Comparison of ENCODE assay signal across 2 cellular contexts in genomic region chr17:39675390-39676082, GRCh38.
TF ChIP-seq lines count a peak whose summit lies in the region.

No MANE protein-coding gene starts in this region.

TF ChIP-seq in HEK293, 187 proteins besides CTCF, POLR2A, EP300 and RAD21:
- peak; percentile 68; the same call in 1 of the 2 replicates for TF ChIP-seq ZNF121 (tag by site-specific recombination; IDR thresholded peaks at IDR 0.05)
- 0 out of 2 replicates have a peak, but pooled peaks have one; percentile 31 for TF ChIP-seq ZNF600 (tag by site-specific recombination; IDR thresholded peaks at IDR 0.05)
- no peak for TF ChIP-seq ZNF114 (tag by site-specific recombination; IDR thresholded peaks at IDR 0.05)
- TF ChIP-seq ZNF324 (tag by site-specific recombination; IDR thresholded peaks at IDR 0.05): no peak
- TF ChIP-seq, protein P1, sequence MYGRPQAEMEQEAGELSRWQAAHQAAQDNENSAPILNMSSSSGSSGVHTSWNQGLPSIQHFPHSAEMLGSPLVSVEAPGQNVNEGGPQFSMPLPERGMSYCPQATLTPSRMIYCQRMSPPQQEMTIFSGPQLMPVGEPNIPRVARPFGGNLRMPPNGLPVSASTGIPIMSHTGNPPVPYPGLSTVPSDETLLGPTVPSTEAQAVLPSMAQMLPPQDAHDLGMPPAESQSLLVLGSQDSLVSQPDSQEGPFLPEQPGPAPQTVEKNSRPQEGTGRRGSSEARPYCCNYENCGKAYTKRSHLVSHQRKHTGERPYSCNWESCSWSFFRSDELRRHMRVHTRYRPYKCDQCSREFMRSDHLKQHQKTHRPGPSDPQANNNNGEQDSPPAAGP (tag by site-specific recombination; IDR thresholded peaks at IDR 0.05): peak; percentile 41; the same call in 1 of the 2 replicates
- TF ChIP-seq ZNF341 (tag by site-specific recombination; IDR thresholded peaks at IDR 0.05; ENCODE audit: low read depth): peak; percentile 86

TF ChIP-seq in HepG2, 621 proteins besides CTCF, POLR2A, EP300 and RAD21 (continues in another document):
- TF ChIP-seq PHF20 (CRISPR knock-in tag; IDR thresholded peaks at IDR 0.05): 0 out of 2 replicates have a peak, but pooled peaks have one; percentile 30
- peak; percentile 95 for TF ChIP-seq ZBTB33 (CRISPR knock-in tag; IDR thresholded peaks at IDR 0.05)
- TF ChIP-seq KAT8 (CRISPR knock-in tag; IDR thresholded peaks at IDR 0.05): no peak
- TF ChIP-seq SALL1 (CRISPR knock-in tag; IDR thresholded peaks at IDR 0.05): 0 out of 2 replicates have a peak, but pooled peaks have one; percentile 9
- TF ChIP-seq ZKSCAN8 (CRISPR knock-in tag; IDR thresholded peaks at IDR 0.05; ENCODE audit: borderline replicate concordance): 0 out of 2 replicates have a peak, but pooled peaks have one; percentile 4
- TF ChIP-seq ZNF12 (CRISPR knock-in tag; IDR thresholded peaks at IDR 0.05): no peak
- TF ChIP-seq DNMT1 (CRISPR knock-in tag; IDR thresholded peaks at IDR 0.05): no peak
- 0 out of 2 replicates have a peak, but pooled peaks have one; percentile 18 for TF ChIP-seq ZFP91 (CRISPR knock-in tag; IDR thresholded peaks at IDR 0.05; ENCODE audit: borderline replicate concordance)
- TF ChIP-seq TAF1 (CRISPR knock-in tag; IDR thresholded peaks at IDR 0.05): peak; percentile 8; the same call in 1 of the 2 replicates
- 0 out of 2 replicates have a peak, but pooled peaks have one; percentile 61 for TF ChIP-seq MZF1 (CRISPR knock-in tag; IDR thresholded peaks at IDR 0.05; ENCODE audit: borderline replicate concordance)
- peak; percentile 14; the same call in 1 of the 2 replicates for TF ChIP-seq CAMTA2 (CRISPR knock-in tag; IDR thresholded peaks at IDR 0.05; ENCODE audit: borderline replicate concordance)
- TF ChIP-seq ZFP82 (CRISPR knock-in tag; IDR thresholded peaks at IDR 0.05; ENCODE audit: borderline replicate concordance): no peak
- peak; percentile 16; the same call in 1 of the 2 replicates for TF ChIP-seq ZBTB7B (CRISPR knock-in tag; IDR thresholded peaks at IDR 0.05)
- no peak for TF ChIP-seq ZNF781 (CRISPR knock-in tag; IDR thresholded peaks at IDR 0.05; ENCODE audit: borderline replicate concordance, not compliant biosample characterization)
- TF ChIP-seq FOXC1 (CRISPR knock-in tag; IDR thresholded peaks at IDR 0.05; ENCODE audit: borderline replicate concordance): 0 out of 2 replicates have a peak, but pooled peaks have one; percentile 55
- no peak for TF ChIP-seq FOXA1 (IDR thresholded peaks at IDR 0.05)
- no peak for TF ChIP-seq FOXA1 (CRISPR knock-in tag; IDR thresholded peaks at IDR 0.05)
- 0 out of 2 replicates have a peak, but pooled peaks have one; percentile 32 for TF ChIP-seq KAT7 (CRISPR knock-in tag; IDR thresholded peaks at IDR 0.05; ENCODE audit: borderline replicate concordance)
- TF ChIP-seq CEBPB (IDR thresholded peaks at IDR 0.05; ENCODE audit: borderline replicate concordance, low read depth, low read length): no peak
- peak; percentile 82 for TF ChIP-seq ZNF121 (CRISPR knock-in tag; IDR thresholded peaks at IDR 0.05)
- TF ChIP-seq, protein P2, sequence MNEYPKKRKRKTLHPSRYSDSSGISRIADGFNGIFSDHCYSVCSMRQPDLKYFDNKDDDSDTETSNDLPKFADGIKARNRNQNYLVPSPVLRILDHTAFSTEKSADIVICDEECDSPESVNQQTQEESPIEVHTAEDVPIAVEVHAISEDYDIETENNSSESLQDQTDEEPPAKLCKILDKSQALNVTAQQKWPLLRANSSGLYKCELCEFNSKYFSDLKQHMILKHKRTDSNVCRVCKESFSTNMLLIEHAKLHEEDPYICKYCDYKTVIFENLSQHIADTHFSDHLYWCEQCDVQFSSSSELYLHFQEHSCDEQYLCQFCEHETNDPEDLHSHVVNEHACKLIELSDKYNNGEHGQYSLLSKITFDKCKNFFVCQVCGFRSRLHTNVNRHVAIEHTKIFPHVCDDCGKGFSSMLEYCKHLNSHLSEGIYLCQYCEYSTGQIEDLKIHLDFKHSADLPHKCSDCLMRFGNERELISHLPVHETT (CRISPR knock-in tag; conservative IDR thresholded peaks at IDR 0.05): no peak
- TF ChIP-seq, protein P3, sequence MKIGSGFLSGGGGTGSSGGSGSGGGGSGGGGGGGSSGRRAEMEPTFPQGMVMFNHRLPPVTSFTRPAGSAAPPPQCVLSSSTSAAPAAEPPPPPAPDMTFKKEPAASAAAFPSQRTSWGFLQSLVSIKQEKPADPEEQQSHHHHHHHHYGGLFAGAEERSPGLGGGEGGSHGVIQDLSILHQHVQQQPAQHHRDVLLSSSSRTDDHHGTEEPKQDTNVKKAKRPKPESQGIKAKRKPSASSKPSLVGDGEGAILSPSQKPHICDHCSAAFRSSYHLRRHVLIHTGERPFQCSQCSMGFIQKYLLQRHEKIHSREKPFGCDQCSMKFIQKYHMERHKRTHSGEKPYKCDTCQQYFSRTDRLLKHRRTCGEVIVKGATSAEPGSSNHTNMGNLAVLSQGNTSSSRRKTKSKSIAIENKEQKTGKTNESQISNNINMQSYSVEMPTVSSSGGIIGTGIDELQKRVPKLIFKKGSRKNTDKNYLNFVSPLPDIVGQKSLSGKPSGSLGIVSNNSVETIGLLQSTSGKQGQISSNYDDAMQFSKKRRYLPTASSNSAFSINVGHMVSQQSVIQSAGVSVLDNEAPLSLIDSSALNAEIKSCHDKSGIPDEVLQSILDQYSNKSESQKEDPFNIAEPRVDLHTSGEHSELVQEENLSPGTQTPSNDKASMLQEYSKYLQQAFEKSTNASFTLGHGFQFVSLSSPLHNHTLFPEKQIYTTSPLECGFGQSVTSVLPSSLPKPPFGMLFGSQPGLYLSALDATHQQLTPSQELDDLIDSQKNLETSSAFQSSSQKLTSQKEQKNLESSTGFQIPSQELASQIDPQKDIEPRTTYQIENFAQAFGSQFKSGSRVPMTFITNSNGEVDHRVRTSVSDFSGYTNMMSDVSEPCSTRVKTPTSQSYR (CRISPR knock-in tag; IDR thresholded peaks at IDR 0.05; ENCODE audit: borderline replicate concordance): no peak
- peak; percentile 65; the same call in 1 of the 2 replicates for TF ChIP-seq ZBTB39 (CRISPR knock-in tag; IDR thresholded peaks at IDR 0.05)
- TF ChIP-seq ZMYM3 (CRISPR knock-in tag; IDR thresholded peaks at IDR 0.05): peak; percentile 88
- TF ChIP-seq EEA1 (CRISPR knock-in tag; IDR thresholded peaks at IDR 0.05; ENCODE audit: borderline replicate concordance): peak; percentile 46; the same call in 1 of the 2 replicates
- TF ChIP-seq TBX2 (CRISPR knock-in tag; IDR thresholded peaks at IDR 0.05; ENCODE audit: borderline replicate concordance): no peak
- TF ChIP-seq TFDP1 (CRISPR knock-in tag; IDR thresholded peaks at IDR 0.05; ENCODE audit: borderline replicate concordance): 0 out of 2 replicates have a peak, but pooled peaks have one; percentile 2
- no peak for TF ChIP-seq ZNF749 (CRISPR knock-in tag; IDR thresholded peaks at IDR 0.05; ENCODE audit: borderline replicate concordance)
- no peak for TF ChIP-seq HOXA7 (CRISPR knock-in tag; IDR thresholded peaks at IDR 0.05)
- peak; percentile 60; the same call in 1 of the 2 replicates for TF ChIP-seq ZNF687 (CRISPR knock-in tag; IDR thresholded peaks at IDR 0.05)
- no peak for TF ChIP-seq NFRKB (IDR thresholded peaks at IDR 0.05)
- TF ChIP-seq ZMYM4 (CRISPR knock-in tag; IDR thresholded peaks at IDR 0.05): 0 out of 2 replicates have a peak, but pooled peaks have one; percentile 31
- TF ChIP-seq SRSF1 (optimal IDR thresholded peaks at IDR 0.05; ENCODE audit: low read depth, low read length): no peak
- no peak for TF ChIP-seq ZBTB44 (CRISPR knock-in tag; IDR thresholded peaks at IDR 0.05)
- no peak for TF ChIP-seq GMEB2 (CRISPR knock-in tag; IDR thresholded peaks at IDR 0.05; ENCODE audit: low read depth)
